ENCODE assay signal across 18 cellular contexts in genomic region chr6:99347804-99348203, GRCh38. TPM values are rescaled to one million over a fixed set of nuclear protein-coding genes. Genes with fewer than 3 reads are reported as not detected.
A peak's percentile ranks its signal among the peaks of the same experiment; 100 is the strongest.
DNase-seq lines count a peak whose midpoint lies in the region; TF ChIP-seq lines count a peak whose summit lies in the region.
"Had no signal": no experiment of that assay in that cellular context is flagged by ENCODE, and none has a peak within 500 bp of the region (broad histone marks: within the 10 kb centered on the region; RNA-seq: fewer than 3 reads in every experiment).

No MANE protein-coding gene starts in this region.

- no CpG with 5 or more reads among the region's 1 CpG for WGBS in H9 (ENCODE audit: extremely low coverage, insufficient read length, low lambda C conversion rate)

- H3K79me1 ChIP-seq in H9 (ENCODE audit: insufficient read depth, low read depth, low read length, poor library complexity, severe bottlenecking): no peaks in the 10 kb centered on the region

- intact Hi-C loops in CD14-positive monocyte (cut with micrococcal nuclease): no loop called here

- no peak overlapping the region for H3K56ac ChIP-seq in H9 (ENCODE audit: insufficient read length, low read depth, low read length)

- no peak overlapping the region for H2AFZ ChIP-seq in H9 (ENCODE audit: low read length)

- no peak overlapping the region for H3K4ac ChIP-seq in H9 (ENCODE audit: low read depth, low read length)

- H3K18ac ChIP-seq in H9 (ENCODE audit: insufficient read length, low read depth, low read length): no peak overlapping the region

- H3K36me3 ChIP-seq in rectal smooth muscle tissue (ENCODE audit: control insufficient read depth, insufficient read depth, low read length): no peaks in the 10 kb centered on the region
- H3K36me3 ChIP-seq: thyroid gland had no signal

- H2BK5ac ChIP-seq in H9 (ENCODE audit: insufficient read length, low read length): no peak overlapping the region

- no peak overlapping the region for H3K23ac ChIP-seq in H9 (ENCODE audit: insufficient read length, low read depth, low read length)

- H2AK5ac ChIP-seq in H9 (ENCODE audit: insufficient read length, low read length): no peak overlapping the region

- H3K36me3 Mint-ChIP-seq in H9 (ENCODE audit: insufficient read depth in 1 of 3, low read depth in 3 of 3) (no peaks in the 10 kb centered on the region), CD14-positive monocyte (no peaks in the 10 kb centered on the region)
- H3K36me3 Mint-ChIP-seq: activated CD8-positive, alpha-beta memory T cell treated with anti-CD3 and anti-CD28 coated beads, Interleukin-2, amount 10 ng/mL, durations not matched to agents 7 days and 5 days; activated naive CD8-positive, alpha-beta T cell treated with anti-CD3 and anti-CD28 coated beads for 36 hours; CD4-positive, alpha-beta memory T cell; stimulated activated memory B cell treated with anti-CD40 and anti-IgM and Interleukin-4, amounts not matched to agents 10 μg/mL and 1 μg/mL and 100 μg/mL, for 72 hours had no signal

- H3K14ac ChIP-seq in H9 (ENCODE audit: insufficient read depth, low read length): no peak overlapping the region

- H4K5ac ChIP-seq in H9 (ENCODE audit: insufficient read length, low read depth, low read length): no peak overlapping the region

- no peak for DNase-seq in H9
- DNase-seq in inferior parietal cortex (ENCODE audit: extremely low spot score): peak; percentile 33
- DNase-seq in CD14-positive monocyte (ENCODE audit: low spot score): no peak
- DNase-seq in SHP77 treated with DMSO at 0.1 percent for 48 hours (lab: John Stamatoyannopoulos, UW): no peak
- DNase-seq in activated T-cell treated with anti-CD3 and anti-CD28 coated beads, Interleukin-2, amount 50 U/mL, for 1 hour: no peak
- DNase-seq: activated CD4-positive, alpha-beta T cell treated with anti-CD3 and anti-CD28 coated beads, Interleukin-2, amount 10 ng/mL, durations not matched to agents 24 days and 14 days; activated CD8-positive, alpha-beta memory T cell treated with anti-CD3 and anti-CD28 coated beads, Interleukin-2, amount 10 ng/mL, durations not matched to agents 7 days and 5 days; activated naive CD8-positive, alpha-beta T cell treated with anti-CD3 and anti-CD28 coated beads for 36 hours; CD4-positive, alpha-beta memory T cell; left ventricle myocardium superior; NCI-H1092 treated with DMSO at 0.1 percent for 48 hours; NCI-H2081 treated with DMSO at 0.1 percent for 48 hours; NCI-H524 treated with DMSO at 0.1 percent for 48 hours had no signal

- no peak overlapping the region for H2BK120ac ChIP-seq in H9 (ENCODE audit: low read depth, low read length, poor library complexity, severe bottlenecking)

- H2BK12ac ChIP-seq in H9 (ENCODE audit: insufficient read length, low read depth, low read length): no peak overlapping the region

- TF ChIP-seq CTCF in H9 (conservative IDR thresholded peaks at IDR 0.05) (no peak), CD14-positive monocyte (IDR thresholded peaks at IDR 0.05) (no peak)

- H3K27me3 ChIP-seq in H9 (ENCODE audit: insufficient read depth, low read length): no peaks in the 10 kb centered on the region
- no peaks in the 10 kb centered on the region for H3K27me3 ChIP-seq in rectal smooth muscle tissue (ENCODE audit: control insufficient read depth, insufficient read depth, low read length)
- H3K27me3 ChIP-seq: thyroid gland had no signal

- peaks cover 8% of the 10 kb centered on the region for H3K23me2 ChIP-seq in H9 (ENCODE audit: insufficient read length, low read depth, low read length, poor library complexity, severe bottlenecking)

- H3K27ac ChIP-seq in H9 (ENCODE audit: insufficient read length, low read depth, low read length) (no peak overlapping the region), angular gyrus (ENCODE audit: low read depth, low read length) (peak overlapping the region; percentile 74), rectal smooth muscle tissue (ENCODE audit: low read depth, low read length) (peak overlapping the region; percentile 88)
- H3K27ac ChIP-seq: thyroid gland had no signal

- H3K9me3 Mint-ChIP-seq in H9 (no peaks in the 10 kb centered on the region), CD14-positive monocyte (peaks cover 0 to 7% (median 0%) of the 10 kb centered on the region in 7 donors)
- H3K9me3 Mint-ChIP-seq: activated CD4-positive, alpha-beta T cell treated with anti-CD3 and anti-CD28 coated beads, Interleukin-2, amount 10 ng/mL, durations not matched to agents 24 days and 14 days; activated naive CD8-positive, alpha-beta T cell treated with anti-CD3 and anti-CD28 coated beads for 36 hours; CD4-positive, alpha-beta memory T cell; stimulated activated memory B cell treated with anti-CD40 and anti-IgM and Interleukin-4, amounts not matched to agents 10 μg/mL and 1 μg/mL and 100 μg/mL, for 72 hours had no signal

- no peak overlapping the region for H3T11ph ChIP-seq in H9 (ENCODE audit: low read length)

- H3K9ac ChIP-seq in H9 (ENCODE audit: extremely low read depth, insufficient read length, low read length): no peak overlapping the region
- no peak overlapping the region for H3K9ac ChIP-seq in rectal smooth muscle tissue (ENCODE audit: low read length)

- peak overlapping the region; percentile 75 for H3K4me2 ChIP-seq in H9 (ENCODE audit: insufficient read depth, insufficient read length, low read length)

- peak overlapping the region; percentile 61 for H3K4me3 ChIP-seq in rectal smooth muscle tissue (ENCODE audit: low read length)
- H3K4me3 ChIP-seq: GM12878, thyroid gland had no signal

- H3K4me1 Mint-ChIP-seq in H9 (peaks cover 39 to 41% of the 10 kb centered on the region in 2 experiments), CD14-positive monocyte (peaks cover 7% of the 10 kb centered on the region)

- H4K91ac ChIP-seq in H9 (ENCODE audit: insufficient read length, low read depth, low read length): no peak overlapping the region

- H3K9me3 ChIP-seq in H9 (ENCODE audit: control insufficient read depth, low read depth, low read length): no peaks in the 10 kb centered on the region
- H3K9me3 ChIP-seq: thyroid gland had no signal

- H2BK20ac ChIP-seq in H9 (ENCODE audit: low read depth, low read length, poor library complexity, severe bottlenecking): no peak overlapping the region

- H4K20me1 ChIP-seq in H9 (ENCODE audit: control insufficient read depth, insufficient read depth, insufficient read length): no peaks in the 10 kb centered on the region

- H3K4me1 ChIP-seq in H9 (ENCODE audit: insufficient read depth, low read length) (peaks cover 8% of the 10 kb centered on the region; the same call in 1 of the 2 replicates), rectal smooth muscle tissue (ENCODE audit: control insufficient read depth, insufficient read depth, low read length) (no peaks in the 10 kb centered on the region)

- H3K27me3 Mint-ChIP-seq in H9 (ENCODE audit: low read depth) (peaks cover 13% of the 10 kb centered on the region), CD14-positive monocyte (ENCODE audit: low read depth in 3 of 3) (peaks cover 48 to 76% (median 68%) of the 10 kb centered on the region in 3 donors)

- no peak overlapping the region for H2BK15ac ChIP-seq in H9 (ENCODE audit: low read depth, low read length)

- H3K27ac Mint-ChIP-seq in H9 (0 out of 7 replicates have a peak overlapping the region, but pooled peaks of 1 of the 3 experiments have one; percentile 61), CD14-positive monocyte (no peak overlapping the region)
- H3K27ac Mint-ChIP-seq: activated CD4-positive, alpha-beta T cell treated with anti-CD3 and anti-CD28 coated beads, Interleukin-2, amount 10 ng/mL, durations not matched to agents 24 days and 14 days; activated CD8-positive, alpha-beta memory T cell treated with anti-CD3 and anti-CD28 coated beads, Interleukin-2, amount 10 ng/mL, durations not matched to agents 7 days and 5 days; activated naive CD8-positive, alpha-beta T cell treated with anti-CD3 and anti-CD28 coated beads for 36 hours; CD4-positive, alpha-beta memory T cell; stimulated activated memory B cell treated with anti-CD40 and anti-IgM and Interleukin-4, amounts not matched to agents 10 μg/mL and 1 μg/mL and 100 μg/mL, for 72 hours had no signal

- no peaks in the 10 kb centered on the region for H3K79me2 ChIP-seq in H9 (ENCODE audit: insufficient read depth, low read length)

- no peak overlapping the region for H4K8ac ChIP-seq in H9 (replicated peaks; ENCODE audit: insufficient read length, low read depth, low read length)

- H3K4me3 Mint-ChIP-seq in H9 (peak overlapping the region; percentile 81 to 91), CD14-positive monocyte (peak overlapping the region in 1 of 2 donors; percentile 60)
- H3K4me3 Mint-ChIP-seq: activated CD4-positive, alpha-beta T cell treated with anti-CD3 and anti-CD28 coated beads, Interleukin-2, amount 10 ng/mL, durations not matched to agents 24 days and 14 days; activated naive CD8-positive, alpha-beta T cell treated with anti-CD3 and anti-CD28 coated beads for 36 hours; stimulated activated memory B cell treated with anti-CD40 and anti-IgM and Interleukin-4, amounts not matched to agents 10 μg/mL and 1 μg/mL and 100 μg/mL, for 72 hours had no signal

RNA-seq across cellular contexts. Expression of gene FAXC, which starts 1.7 kb away (rescaled TPM):
- total RNA-seq in H9 (2021): 17.2 and 17.7 TPM in 2 replicates
- not detected for polyA plus RNA-seq in CD14-positive monocyte
- total RNA-seq: activated CD4-positive, alpha-beta T cell treated with anti-CD3 and anti-CD28 coated beads, Interleukin-2, amount 10 ng/mL, durations not matched to agents 24 days and 14 days; activated naive CD8-positive, alpha-beta T cell treated with anti-CD3 and anti-CD28 coated beads for 36 hours; CD4-positive, alpha-beta memory T cell; GM12878; left ventricle myocardium superior had no signal
- polyA plus RNA-seq: CD4-positive, alpha-beta memory T cell; GM12878 had no signal

RNA-seq across cellular contexts. Expression of gene COQ3, which starts 46.2 kb away (rescaled TPM):
- 10.6 and 10.9 TPM in 2 replicates for total RNA-seq in H9 (2021)
- 1 to 10 TPM; 1.6 to 2.3 TPM for polyA plus RNA-seq in CD14-positive monocyte
